Comparison of ENCODE assay signal across 21 cellular contexts in the genomic region with DNA sequence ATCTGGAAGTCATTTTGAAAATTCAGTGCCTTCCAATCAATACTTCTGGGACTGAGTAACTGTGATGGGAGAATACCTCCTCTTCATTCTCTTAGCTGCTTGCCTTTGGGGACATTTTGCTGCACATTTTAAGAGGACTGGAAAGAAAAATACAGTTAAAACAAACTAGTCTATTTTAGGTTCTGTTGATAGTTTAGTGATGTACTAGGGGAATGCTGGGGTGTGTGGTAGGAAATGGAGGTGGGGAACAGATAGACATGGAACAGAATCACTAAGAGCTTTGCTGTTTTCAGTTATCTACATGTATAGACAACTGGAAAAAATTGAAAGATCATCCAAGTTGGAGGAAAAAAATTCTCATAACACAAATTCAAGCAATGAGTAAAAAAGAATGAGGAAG.
DNase-seq lines count a peak whose midpoint lies in the region; ATAC-seq and TF ChIP-seq lines count a peak whose summit lies in the region.
"Had no signal": no experiment of that assay in that cellular context is flagged by ENCODE, and none has a peak within 500 bp of the region (broad histone marks: within the 10 kb centered on the region; RNA-seq: fewer than 3 reads in every experiment).

No MANE protein-coding gene starts in this region.

- no peaks in the 10 kb centered on the region for H3K27me3 Mint-ChIP-seq in activated naive CD4-positive, alpha-beta T cell treated with anti-CD3 and anti-CD28 coated beads, Interleukin-2, amount 50 U/mL, for 24 hours
- no peaks in the 10 kb centered on the region for H3K27me3 Mint-ChIP-seq in T-helper 17 cell
- H3K27me3 Mint-ChIP-seq in endodermal cell (ENCODE audit: insufficient read depth): no peaks in the 10 kb centered on the region
- H3K27me3 Mint-ChIP-seq in endothelial cell (ENCODE audit: unreplicated experiment): no peaks in the 10 kb centered on the region

- H3K27ac Mint-ChIP-seq in activated naive CD4-positive, alpha-beta T cell treated with anti-CD3 and anti-CD28 coated beads, Interleukin-2, amount 50 U/mL, for 24 hours: peak overlapping the region; percentile 53
- H3K27ac Mint-ChIP-seq in T-helper 17 cell (peak overlapping the region; percentile 81), endodermal cell (peak overlapping the region; percentile 65), endothelial cell (ENCODE audit: unreplicated experiment) (no peak overlapping the region)

- H3K36me3 Mint-ChIP-seq in activated naive CD4-positive, alpha-beta T cell treated with anti-CD3 and anti-CD28 coated beads, Interleukin-2, amount 50 U/mL, for 24 hours: peaks cover 18% of the 10 kb centered on the region
- H3K36me3 Mint-ChIP-seq in T-helper 17 cell (ENCODE audit: low read depth) (peaks cover 15% of the 10 kb centered on the region), endodermal cell (ENCODE audit: low read depth) (peaks cover 24% of the 10 kb centered on the region), endothelial cell (ENCODE audit: low read depth, unreplicated experiment) (peaks cover 7% of the 10 kb centered on the region)

- H3K4me3 Mint-ChIP-seq in activated naive CD4-positive, alpha-beta T cell treated with anti-CD3 and anti-CD28 coated beads, Interleukin-2, amount 50 U/mL, for 24 hours: no peak overlapping the region
- peak overlapping the region; percentile 58 for H3K4me3 Mint-ChIP-seq in T-helper 17 cell
- H3K4me3 Mint-ChIP-seq in endodermal cell: no peak overlapping the region
- H3K4me3 Mint-ChIP-seq in endothelial cell (ENCODE audit: unreplicated experiment): no peak overlapping the region

- TF ChIP-seq CTCF in endodermal cell (conservative IDR thresholded peaks at IDR 0.05) (no peak), endothelial cell (IDR thresholded peaks at IDR 0.05; ENCODE audit: unreplicated experiment) (no peak)

- peaks cover 29% of the 10 kb centered on the region for H3K4me1 Mint-ChIP-seq in activated naive CD4-positive, alpha-beta T cell treated with anti-CD3 and anti-CD28 coated beads, Interleukin-2, amount 50 U/mL, for 24 hours
- H3K4me1 Mint-ChIP-seq in T-helper 17 cell (peaks cover 34% of the 10 kb centered on the region), endodermal cell (no peaks in the 10 kb centered on the region), endothelial cell (ENCODE audit: unreplicated experiment) (peaks cover 36% of the 10 kb centered on the region)

- H3K36me3 ChIP-seq in endodermal cell (ENCODE audit: control insufficient read depth, insufficient read depth, low read length): peaks cover 25% of the 10 kb centered on the region

- H3K4me1 ChIP-seq in endodermal cell (ENCODE audit: control insufficient read depth, insufficient read depth, low read length): no peaks in the 10 kb centered on the region
- H3K4me1 ChIP-seq: Caco-2 had no signal

- no peak overlapping the region for H3K4me3 ChIP-seq in endodermal cell (ENCODE audit: low read length)

- no peak overlapping the region for H3K9ac ChIP-seq in endodermal cell (ENCODE audit: extremely low read depth, low read length, poor library complexity, severe bottlenecking)

- H3K27ac ChIP-seq in endodermal cell (ENCODE audit: low read depth, low read length): no peak overlapping the region
- H3K27ac ChIP-seq: HL-60, RWPE1 had no signal

- no peaks in the 10 kb centered on the region for H3K27me3 ChIP-seq in endodermal cell (ENCODE audit: control insufficient read depth, insufficient read depth, low read length, poor library complexity, severe bottlenecking)

- no peaks in the 10 kb centered on the region for H3K9me3 ChIP-seq in T-helper 17 cell (ENCODE audit: control insufficient read depth, low read length, poor library complexity, severe bottlenecking)
- peaks cover 10% of the 10 kb centered on the region for H3K9me3 ChIP-seq in endodermal cell (ENCODE audit: control insufficient read depth, low read length)
- H3K9me3 ChIP-seq: Caco-2 had no signal

- no peak for DNase-seq in activated naive CD4-positive, alpha-beta T cell treated with anti-CD3 and anti-CD28 coated beads, Interleukin-2, amount 50 U/mL, for 16 hours
- no peak for DNase-seq in T-helper 17 cell
- no peak for DNase-seq in endodermal cell
- no peak for DNase-seq in middle frontal gyrus (ENCODE audit: extremely low spot score, low spot score)
- no peak for DNase-seq in endothelial cell (ENCODE audit: low spot score)
- DNase-seq: Caco-2, DMS79, EL, GDM1, HCEC 1CT, NCI-H1048, NCI-H1417, NCI-H1694, NCI-H2081, NCI-H2227 treated with DMSO at 0.1 percent for 48 hours, NCI-H526 treated with DMSO at 0.1 percent for 48 hours, SHP77 had no signal

- ATAC-seq in T-helper 17 cell: no peak
- no peak for ATAC-seq in HG02973 (IDR thresholded peaks at IDR 0.05; ENCODE audit: unreplicated experiment)

- no peaks in the 10 kb centered on the region for H3K9me3 Mint-ChIP-seq in activated naive CD4-positive, alpha-beta T cell treated with anti-CD3 and anti-CD28 coated beads, Interleukin-2, amount 50 U/mL, for 24 hours
- H3K9me3 Mint-ChIP-seq in endodermal cell (peaks cover 9% of the 10 kb centered on the region), endothelial cell (ENCODE audit: unreplicated experiment) (no peaks in the 10 kb centered on the region)
